In the genomic region with DNA sequence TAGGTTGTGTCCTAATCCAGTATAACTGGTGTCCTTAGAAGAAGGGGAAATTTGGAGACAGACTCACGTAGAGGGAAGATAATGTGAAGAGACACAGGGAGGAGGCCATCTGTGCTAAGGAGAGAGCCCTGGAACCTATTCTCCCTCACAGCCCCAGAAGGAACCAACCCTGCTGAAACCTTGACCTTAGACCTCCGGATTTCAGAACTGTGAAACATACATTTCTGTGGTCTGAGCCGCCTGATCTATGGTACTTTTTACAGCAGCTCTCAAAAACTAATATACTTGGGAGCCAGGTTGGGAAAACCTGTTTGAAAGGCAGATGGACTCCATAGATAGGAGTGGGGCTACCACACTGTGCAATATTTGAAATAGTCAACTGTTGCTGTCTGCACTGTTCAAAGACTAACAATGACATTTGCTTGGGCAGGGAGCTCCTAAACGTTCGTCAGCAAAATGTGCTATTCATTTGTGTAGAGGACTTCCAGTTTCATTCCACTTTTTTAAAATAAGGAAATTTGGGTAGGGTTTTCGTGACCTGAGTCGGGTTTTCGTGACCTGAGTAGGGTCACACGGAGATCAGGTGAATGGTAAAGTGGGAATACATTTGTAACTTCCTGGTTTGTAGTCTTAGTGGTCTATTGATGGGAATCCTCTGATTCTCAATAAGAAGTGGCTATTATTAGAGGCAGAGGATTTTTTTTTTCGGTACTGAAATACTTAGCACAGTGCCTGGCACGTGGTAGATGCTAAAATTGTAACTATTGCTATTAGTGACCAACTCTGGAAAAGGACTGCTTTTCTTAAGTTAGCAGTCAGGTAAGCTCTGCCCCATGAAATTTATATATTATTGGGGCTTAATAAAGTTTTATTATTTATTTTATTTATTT, we compare ENCODE assay signal across 16 cellular contexts. TPM values are rescaled to one million over a fixed set of nuclear protein-coding genes. Genes with fewer than 3 reads are reported as not detected.
DNase-seq lines count a peak whose midpoint lies in the region; ATAC-seq and TF ChIP-seq lines count a peak whose summit lies in the region.
"Had no signal": no experiment of that assay in that cellular context is flagged by ENCODE, and none has a peak within 500 bp of the region (broad histone marks: within the 10 kb centered on the region; RNA-seq: fewer than 3 reads in every experiment).

No MANE protein-coding gene starts in this region.

- in situ Hi-C loops in gastrocnemius medialis (cut with MboI; ENCODE audit: low sequenced_read_pairs in 4 of 4) = no loop called here

- H3K4me1 ChIP-seq in CD8-positive, alpha-beta T cell (ENCODE audit: insufficient read depth, low read length) = peaks cover 15% of the 10 kb centered on the region
- no peaks in the 10 kb centered on the region for H3K4me1 ChIP-seq in muscle layer of duodenum (ENCODE audit: control insufficient read depth in 1 of 2, insufficient read depth in 2 of 2, low read length in 2 of 2)
- no peaks in the 10 kb centered on the region for H3K4me1 ChIP-seq in gastrocnemius medialis
- H3K4me1 ChIP-seq: psoas muscle, vagina had no signal

- peaks cover 27% of the 10 kb centered on the region for H3K36me3 ChIP-seq in CD8-positive, alpha-beta T cell (ENCODE audit: insufficient read depth, low read length)
- H3K36me3 ChIP-seq in muscle layer of duodenum (ENCODE audit: control insufficient read depth in 1 of 2, insufficient read depth in 2 of 2, low read length in 2 of 2) (no peaks in the 10 kb centered on the region), gastrocnemius medialis (no peaks in the 10 kb centered on the region)
- H3K36me3 ChIP-seq: vagina had no signal

- H3K36me3 Mint-ChIP-seq in CD8-positive, alpha-beta T cell = peaks cover 44% of the 10 kb centered on the region
- H3K36me3 Mint-ChIP-seq in activated CD8-positive, alpha-beta T cell treated with anti-CD3 and anti-CD28 coated beads for 36 hours (ENCODE audit: low read depth) = peaks cover 36% of the 10 kb centered on the region

- no peak overlapping the region for H3K4me3 Mint-ChIP-seq in CD8-positive, alpha-beta T cell
- no peak overlapping the region for H3K4me3 Mint-ChIP-seq in activated CD8-positive, alpha-beta T cell treated with anti-CD3 and anti-CD28 coated beads for 36 hours

- H3K9me3 ChIP-seq in CD8-positive, alpha-beta T cell (ENCODE audit: low read length) = no peaks in the 10 kb centered on the region
- H3K9me3 ChIP-seq in muscle layer of duodenum (ENCODE audit: control insufficient read depth in 1 of 2, low read length in 2 of 2) = no peaks in the 10 kb centered on the region
- H3K9me3 ChIP-seq in gastrocnemius medialis = no peaks in the 10 kb centered on the region
- H3K9me3 ChIP-seq: psoas muscle, vagina had no signal

- POLR2A ChIA-PET in CD8-positive, alpha-beta T cell (lab: Charles Lee) = interaction anchor here (1.0 to 1.6 kb wide), 3 partner anchors 9 to 29 kb away, joined by 4 read pairs; no protein-coding TSS in a partner anchor
- POLR2A ChIA-PET in activated CD8-positive, alpha-beta T cell treated with anti-CD3 and anti-CD28 coated beads for 36 hours (lab: Charles Lee) = interaction anchor here (1.4 to 15.6 kb wide), 7 partner anchors 8 to 65 kb away, joined by 3 to 766 read pairs (median 13); partner anchors contain the start of gene TAGAP

- H3K27me3 ChIP-seq in CD8-positive, alpha-beta T cell (ENCODE audit: insufficient read depth, low read length) = no peaks in the 10 kb centered on the region
- no peaks in the 10 kb centered on the region for H3K27me3 ChIP-seq in muscle layer of duodenum (ENCODE audit: low read depth, low read length)
- no peaks in the 10 kb centered on the region for H3K27me3 ChIP-seq in gastrocnemius medialis
- H3K27me3 ChIP-seq: vagina had no signal

- no peaks in the 10 kb centered on the region for H3K9me3 Mint-ChIP-seq in CD8-positive, alpha-beta T cell
- no peaks in the 10 kb centered on the region for H3K9me3 Mint-ChIP-seq in activated CD8-positive, alpha-beta T cell treated with anti-CD3 and anti-CD28 coated beads for 36 hours

- no peak for ATAC-seq in CD8-positive, alpha-beta T cell
- ATAC-seq in activated CD8-positive, alpha-beta T cell treated with anti-CD3 and anti-CD28 coated beads for 36 hours = no peak
- ATAC-seq in HG03354 (IDR thresholded peaks at IDR 0.05; ENCODE audit: poor library complexity, severe bottlenecking, unreplicated experiment) (no peak), gastrocnemius medialis (no peak)
- ATAC-seq: psoas muscle had no signal

- CTCF ChIA-PET in CD8-positive, alpha-beta T cell (lab: Charles Lee) = interaction anchor here (1.4 to 11.4 kb wide), 5 partner anchors 11 to 101 kb away, joined by 4 to 118 read pairs (median 15); partner anchors contain the start of gene TAGAP
- CTCF ChIA-PET in activated CD8-positive, alpha-beta T cell treated with anti-CD3 and anti-CD28 coated beads for 36 hours (lab: Charles Lee) = interaction anchor here (0.8 to 15.5 kb wide), 10 partner anchors 8 to 102 kb away, joined by 3 to 289 read pairs (median 7); partner anchors contain the start of gene TAGAP

- no peak for TF ChIP-seq CTCF in CD8-positive, alpha-beta T cell (IDR thresholded peaks at IDR 0.05)
- no peak for TF ChIP-seq CTCF in activated CD8-positive, alpha-beta T cell treated with anti-CD3 and anti-CD28 coated beads for 36 hours (IDR thresholded peaks at IDR 0.05)
- TF ChIP-seq CTCF in gastrocnemius medialis (IDR thresholded peaks at IDR 0.05 in 4 of 5, conservative IDR thresholded peaks at IDR 0.05 in 1 of 5) = no peak

- intact Hi-C loops in CD8-positive, alpha-beta T cell (cut with DNase I, micrococcal nuclease) = loop anchor here in 1 of 2 experiments (2.0 kb wide), 1 partner anchor 15 kb away; no protein-coding TSS in a partner anchor
- intact Hi-C loops in activated CD8-positive, alpha-beta T cell treated with anti-CD3 and anti-CD28 coated beads for 36 hours (cut with micrococcal nuclease) = no loop called here
- intact Hi-C loops in gastrocnemius medialis (cut with DNase I; ENCODE audit: low total_unique reads) = no loop called here

- no peak overlapping the region for H3K27ac ChIP-seq in CD8-positive, alpha-beta T cell (ENCODE audit: low read depth, low read length)
- peak overlapping the region; percentile 51 for H3K27ac ChIP-seq in muscle layer of duodenum (ENCODE audit: low read length)
- no peak overlapping the region for H3K27ac ChIP-seq in gastrocnemius medialis
- H3K27ac ChIP-seq: psoas muscle, RWPE1, vagina had no signal

- H3K4me1 Mint-ChIP-seq in CD8-positive, alpha-beta T cell (ENCODE audit: low read depth) = peaks cover 31% of the 10 kb centered on the region
- peaks cover 36% of the 10 kb centered on the region for H3K4me1 Mint-ChIP-seq in activated CD8-positive, alpha-beta T cell treated with anti-CD3 and anti-CD28 coated beads for 36 hours (ENCODE audit: low read depth)

- no peak for DNase-seq in CD8-positive, alpha-beta T cell
- DNase-seq in HCEC 1CT (peak; percentile 26), gastrocnemius medialis (no peak), NCI-H748 treated with DMSO at 0.1 percent for 48 hours (lab: John Stamatoyannopoulos, UW) (no peak), NCI-H226 (no peak)
- no peak for DNase-seq in activated CD8-positive, alpha-beta T cell treated with anti-CD3 and anti-CD28 coated beads for 36 hours
- DNase-seq: activated CD4-positive, alpha-beta T cell treated with anti-CD3 and anti-CD28 coated beads, Interleukin-2, amount 50 U/mL, for 4 hours; caudate nucleus; NCI-H1417; NCI-H510A; psoas muscle; T1000 had no signal

- H3K27me3 Mint-ChIP-seq in CD8-positive, alpha-beta T cell (ENCODE audit: low read depth) = no peaks in the 10 kb centered on the region
- no peaks in the 10 kb centered on the region for H3K27me3 Mint-ChIP-seq in activated CD8-positive, alpha-beta T cell treated with anti-CD3 and anti-CD28 coated beads for 36 hours

- H3K27ac Mint-ChIP-seq in CD8-positive, alpha-beta T cell = peak overlapping the region; percentile 80
- H3K27ac Mint-ChIP-seq in activated CD8-positive, alpha-beta T cell treated with anti-CD3 and anti-CD28 coated beads for 36 hours = peak overlapping the region; percentile 52

- no peak overlapping the region for H3K4me3 ChIP-seq in CD8-positive, alpha-beta T cell (ENCODE audit: low read depth, low read length)
- no peak overlapping the region for H3K4me3 ChIP-seq in muscle layer of duodenum (ENCODE audit: low read depth in 1 of 2, low read length in 2 of 2)
- H3K4me3 ChIP-seq in gastrocnemius medialis = no peak overlapping the region
- H3K4me3 ChIP-seq: psoas muscle, vagina had no signal

- no peak for TF ChIP-seq POLR2A in gastrocnemius medialis (IDR thresholded peaks at IDR 0.05)

RNA-seq across cellular contexts. Expression of gene TAGAP, which starts 11.4 kb away (rescaled TPM):
- total RNA-seq in CD8-positive, alpha-beta T cell = 100 to 1,000 TPM; 136 to 137 TPM
- 100 to 1,000 TPM; 112 to 113 TPM for total RNA-seq in activated CD8-positive, alpha-beta T cell treated with anti-CD3 and anti-CD28 coated beads for 36 hours
- total RNA-seq in gastrocnemius medialis = under 1 TPM in 2 of 4 donors, not detected in 2; 0.25 to 0.44 TPM

RNA-seq across cellular contexts. Expression of gene RSPH3, which starts 33.4 kb away (rescaled TPM):
- under 1 TPM; 0.52 to 0.83 TPM for total RNA-seq in CD8-positive, alpha-beta T cell
- 1 to 10 TPM; 4.2 TPM for total RNA-seq in activated CD8-positive, alpha-beta T cell treated with anti-CD3 and anti-CD28 coated beads for 36 hours
- 1 to 10 TPM; 1.9 to 4.4 (median 2.3) TPM for total RNA-seq in gastrocnemius medialis

Comparison
In these comparisons a context has a peak if more than half of its experiments do, and no peak if none do; other contexts are left out.
1. RNA of gene TAGAP, which starts 11.4 kb away (total RNA-seq): 136 to 137 TPM in CD8-positive, alpha-beta T cell and 112 to 113 TPM in activated CD8-positive, alpha-beta T cell treated with anti-CD3 and anti-CD28 coated beads for 36 hours; 0.25 to 0.44 TPM in gastrocnemius medialis; every median in the first group is over 10 times any median in the second.